Comparison of ENCODE assay signal across 8 cellular contexts in the genomic region with DNA sequence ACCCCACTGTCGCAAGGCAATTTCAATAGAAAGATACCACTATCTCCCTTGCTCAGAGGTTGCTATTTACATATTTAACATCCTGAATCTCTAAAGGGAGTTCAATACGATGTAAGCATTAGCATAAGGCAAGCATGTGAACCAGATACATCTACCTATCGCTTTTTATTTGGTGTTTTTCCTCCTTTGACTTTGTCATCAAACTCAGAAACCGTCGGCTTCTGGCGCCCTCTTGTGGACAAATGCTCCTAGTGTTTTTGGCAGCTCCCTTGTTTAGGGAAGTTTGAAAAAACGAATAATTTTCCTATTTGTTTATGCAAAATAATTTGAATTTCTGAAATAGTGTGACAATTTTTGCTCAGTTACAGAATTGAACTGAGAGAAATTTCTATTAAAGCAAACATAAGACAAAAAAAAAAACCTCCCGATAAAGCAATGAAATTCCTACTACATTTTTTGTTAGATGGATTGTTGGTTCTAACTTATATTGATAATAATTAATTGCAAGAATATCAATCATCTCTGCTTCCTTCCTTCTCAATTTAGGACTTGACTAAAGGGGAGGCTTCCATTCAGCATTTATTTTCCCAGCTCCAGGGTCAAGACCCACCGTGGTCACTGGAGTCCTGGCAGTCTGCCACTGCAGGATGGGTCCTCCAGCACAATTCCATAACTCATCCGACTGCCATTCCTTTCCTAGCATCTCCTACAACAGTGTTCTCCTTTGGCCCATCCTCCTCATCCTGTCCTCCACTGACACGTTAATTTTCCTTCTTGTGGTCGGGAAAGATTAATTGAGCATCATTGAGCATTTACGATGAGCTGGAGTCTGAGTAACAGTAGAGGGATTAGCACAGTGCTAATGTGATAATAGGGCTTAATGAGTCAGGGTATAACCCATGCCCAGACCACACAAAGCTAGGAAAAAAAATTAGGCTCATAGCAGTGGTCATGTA.
DNase-seq lines count a peak whose midpoint lies in the region; ATAC-seq and TF ChIP-seq lines count a peak whose summit lies in the region.

No MANE protein-coding gene starts in this region.

- H3K79me2 ChIP-seq in DOHH2 (ENCODE audit: control insufficient read depth, low read length) (no peaks in the 10 kb centered on the region), Loucy (ENCODE audit: insufficient read depth, low read length) (no peaks in the 10 kb centered on the region)

- no peak overlapping the region for H3K27ac ChIP-seq in DOHH2 (ENCODE audit: low read depth, low read length)
- H3K27ac ChIP-seq in upper lobe of right lung, result no peak overlapping the region

- H3K4me3 ChIP-seq in DOHH2 (ENCODE audit: low read length) (no peak overlapping the region), Loucy (ENCODE audit: low read length, poor library complexity, severe bottlenecking) (no peak overlapping the region), upper lobe of right lung (no peak overlapping the region)

- H3K27me3 ChIP-seq in DOHH2 (ENCODE audit: control insufficient read depth, low read length) (peaks cover 21% of the 10 kb centered on the region), Loucy (ENCODE audit: insufficient read depth, low read length, poor library complexity, severe bottlenecking) (no peaks in the 10 kb centered on the region), upper lobe of right lung (no peaks in the 10 kb centered on the region)

- H3K9me2 ChIP-seq in DOHH2 (replicated peaks; ENCODE audit: control insufficient read depth, low read length) (no peaks in the 10 kb centered on the region), Loucy (replicated peaks; ENCODE audit: low read depth, low read length) (no peaks in the 10 kb centered on the region)

- no peak overlapping the region for H3K27ac Mint-ChIP-seq in activated naive CD4-positive, alpha-beta T cell treated with anti-CD3 and anti-CD28 coated beads for 36 hours

- no peaks in the 10 kb centered on the region for H3K9me3 Mint-ChIP-seq in activated naive CD4-positive, alpha-beta T cell treated with anti-CD3 and anti-CD28 coated beads for 36 hours

- H3K36me3 ChIP-seq in DOHH2 (ENCODE audit: control insufficient read depth, low read length) (no peaks in the 10 kb centered on the region), Loucy (ENCODE audit: insufficient read depth, low read length) (no peaks in the 10 kb centered on the region), upper lobe of right lung (no peaks in the 10 kb centered on the region)

- 0 out of 2 replicates have a peak overlapping the region, but pooled peaks have one; percentile 63 for H2AFZ ChIP-seq in Loucy (ENCODE audit: low read length)

- intact Hi-C loops in activated naive CD4-positive, alpha-beta T cell treated with anti-CD3 and anti-CD28 coated beads for 36 hours (cut with micrococcal nuclease), result loop anchor here (1.0 to 5.0 kb wide), 5 partner anchors 27 to 1828 kb away; no protein-coding TSS in a partner anchor
- intact Hi-C loops in upper lobe of right lung (cut with DNase I), result no loop called here

- peaks cover 1% of the 10 kb centered on the region for H3K4me1 Mint-ChIP-seq in activated naive CD4-positive, alpha-beta T cell treated with anti-CD3 and anti-CD28 coated beads for 36 hours (ENCODE audit: low read depth)

- H3F3A ChIP-seq in DOHH2 (ENCODE audit: control insufficient read depth, insufficient read depth) (no peaks in the 10 kb centered on the region), Loucy (ENCODE audit: low read depth) (no peaks in the 10 kb centered on the region)

- no peaks in the 10 kb centered on the region for H3K36me3 Mint-ChIP-seq in activated naive CD4-positive, alpha-beta T cell treated with anti-CD3 and anti-CD28 coated beads for 36 hours (ENCODE audit: low read depth)

- CTCF ChIA-PET in activated naive CD4-positive, alpha-beta T cell treated with anti-CD3 and anti-CD28 coated beads for 36 hours (lab: Charles Lee), result interaction anchor here (0.6 to 2.9 kb wide), 29 partner anchors 9 to 580 kb away, joined by 3 to 23 read pairs (median 4); no protein-coding TSS in a partner anchor

- DNase-seq in SK-N-DZ (ENCODE audit: low spot score) (peak; percentile 67), glomerular endothelial cell (ENCODE audit: extremely low read depth, low read depth, low spot score) (peak; percentile 56), pons (ENCODE audit: low spot score) (peak; percentile 67), upper lobe of right lung (peak; percentile 76)
- DNase-seq in activated naive CD4-positive, alpha-beta T cell treated with anti-CD3 and anti-CD28 coated beads for 36 hours, result peak; percentile 92

- H3K4me1 ChIP-seq in DOHH2 (ENCODE audit: control insufficient read depth, low read length) (peaks cover 7% of the 10 kb centered on the region), Loucy (ENCODE audit: insufficient read depth, low read length, poor library complexity, severe bottlenecking) (no peaks in the 10 kb centered on the region), upper lobe of right lung (no peaks in the 10 kb centered on the region)

- TF ChIP-seq CTCF in DOHH2 (IDR thresholded peaks at IDR 0.05; ENCODE audit: low read depth, low read length, poor library complexity, severe bottlenecking) (peak; percentile 78), Loucy (conservative IDR thresholded peaks at IDR 0.05; ENCODE audit: low read length) (peak; percentile 72), upper lobe of right lung (IDR thresholded peaks at IDR 0.05) (peak; percentile 92)

- H3K4me2 ChIP-seq in DOHH2 (ENCODE audit: low read length) (peak overlapping the region; percentile 37), Loucy (ENCODE audit: low read depth, low read length, poor library complexity, severe bottlenecking) (peak overlapping the region; percentile 37)

- H3K27me3 Mint-ChIP-seq in activated naive CD4-positive, alpha-beta T cell treated with anti-CD3 and anti-CD28 coated beads for 36 hours (ENCODE audit: low read depth), result no peaks in the 10 kb centered on the region

- H3K9ac ChIP-seq in Loucy (ENCODE audit: low read depth, low read length, poor library complexity, severe bottlenecking), result no peak overlapping the region

- H4K20me1 ChIP-seq in DOHH2 (ENCODE audit: control insufficient read depth, insufficient read depth, low read depth, low read length) (0 out of 2 replicates have a peak, but pooled peaks cover 4% of the 10 kb centered on the region), Loucy (ENCODE audit: insufficient read depth, low read length, poor library complexity, severe bottlenecking) (no peaks in the 10 kb centered on the region)

- no peak overlapping the region for H3K4me3 Mint-ChIP-seq in activated naive CD4-positive, alpha-beta T cell treated with anti-CD3 and anti-CD28 coated beads for 36 hours

- H3K9me3 ChIP-seq in DOHH2 (ENCODE audit: control insufficient read depth, insufficient read depth, low read length) (no peaks in the 10 kb centered on the region), Loucy (ENCODE audit: insufficient read depth, low read depth, low read length) (no peaks in the 10 kb centered on the region), upper lobe of right lung (no peaks in the 10 kb centered on the region)

- peak; percentile 76 for ATAC-seq in GM21723 (IDR thresholded peaks at IDR 0.05; ENCODE audit: unreplicated experiment)
- ATAC-seq in upper lobe of right lung, result peak; percentile 82
